Comparison of ENCODE assay signal across 13 cellular contexts in the genomic region with DNA sequence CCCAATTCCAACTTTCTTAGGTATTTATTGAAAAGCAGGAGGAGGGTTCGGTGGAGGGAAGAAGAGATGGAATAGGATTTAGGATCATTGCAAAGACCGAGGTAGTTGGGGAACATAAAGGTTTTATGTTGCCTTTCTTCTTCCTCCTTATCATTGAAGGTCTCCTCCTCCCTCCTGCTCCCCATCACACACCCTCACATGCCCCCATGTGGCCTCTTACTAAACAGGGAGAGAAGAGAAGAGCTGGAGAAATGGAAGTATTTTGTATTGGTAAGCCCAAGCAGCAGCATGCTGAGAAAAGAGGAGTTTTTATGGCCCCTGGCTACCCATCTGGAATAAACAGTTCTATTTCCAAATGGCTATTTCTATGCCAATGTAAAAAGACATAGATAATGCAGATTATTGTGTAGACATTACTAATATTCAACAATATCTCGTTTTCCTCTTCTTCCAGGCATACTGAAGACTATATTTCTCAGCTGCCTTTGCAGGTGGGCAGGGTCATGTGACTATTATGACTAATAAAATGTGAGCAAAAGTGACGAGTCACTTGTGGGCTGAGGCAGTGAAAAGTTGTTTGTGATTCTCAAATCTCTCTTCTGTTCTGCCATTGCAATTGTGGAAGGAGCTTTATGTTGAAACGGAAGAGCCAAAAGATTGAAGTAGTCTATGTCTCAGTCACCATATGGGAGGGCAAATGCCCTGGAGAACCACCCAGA. TPM values are rescaled to one million over a fixed set of nuclear protein-coding genes. Genes with fewer than 3 reads are reported as not detected.
DNase-seq lines count a peak whose midpoint lies in the region; ATAC-seq, FAIRE-seq and TF ChIP-seq lines count a peak whose summit lies in the region.
"Had no signal": no experiment of that assay in that cellular context is flagged by ENCODE, and none has a peak within 500 bp of the region (broad histone marks: within the 10 kb centered on the region; RNA-seq: fewer than 3 reads in every experiment).

No MANE protein-coding gene starts in this region.

- ATAC-seq in HG02588 (IDR thresholded peaks at IDR 0.05; ENCODE audit: unreplicated experiment) (no peak), HG03442 (IDR thresholded peaks at IDR 0.05; ENCODE audit: unreplicated experiment) (no peak), HepG2 (no peak)

- POLR2A ChIA-PET in HepG2 (lab: Yijun Ruan, JAX), result interaction anchor here (1.4 kb wide), 1 partner anchor 10 kb away, joined by 3 read pairs; no protein-coding TSS in a partner anchor

- H3K9me3 ChIP-seq in HepG2 (ENCODE audit: low read length), result no peaks in the 10 kb centered on the region

- no peak overlapping the region for H2AFZ ChIP-seq in HepG2 (ENCODE audit: low read length)

- H3K79me2 ChIP-seq in HepG2 (ENCODE audit: insufficient read depth, low read length), result no peaks in the 10 kb centered on the region

- no peaks in the 10 kb centered on the region for H4K20me1 ChIP-seq in HepG2 (ENCODE audit: insufficient read depth, low read length)

- no peak overlapping the region for H3K27ac ChIP-seq in HepG2 (ENCODE audit: extremely low read length, insufficient read depth, low read length)

- no peak for TF ChIP-seq POLR2A in HepG2 (IDR thresholded peaks at IDR 0.05; ENCODE audit: insufficient read depth in 1 of 2, low read depth in 2 of 2, low read length in 2 of 2)

- intact Hi-C loops in HepG2 (cut with micrococcal nuclease; ENCODE audit: unreplicated experiment), result no loop called here

- TF ChIP-seq RAD21 in HepG2 (CRISPR knock-in tag; IDR thresholded peaks at IDR 0.05), result no peak

- no peak overlapping the region for H3K9ac ChIP-seq in HepG2 (ENCODE audit: insufficient read depth, low read depth, low read length)

- H3K27me3 ChIP-seq in HepG2 (ENCODE audit: control insufficient read depth in 1 of 2, insufficient read depth in 2 of 2, low read length in 2 of 2), result peaks cover 2 to 8% of the 10 kb centered on the region in 2 experiments; a peak in 4 of 5 replicates

- TF ChIP-seq CTCF in HepG2 (CRISPR knock-in tag; IDR thresholded peaks at IDR 0.05), result no peak

- BruUV-seq in HepG2 (replicated peaks; lab: Mats Ljungman, UMichigan), result no TSS peak

- no peak overlapping the region for H3K4me3 ChIP-seq in HepG2 (replicated peaks in 1 of 3; ENCODE audit: insufficient read depth in 1 of 3, low read depth in 2 of 3, low read length in 3 of 3)

- peak; percentile 23 for DNase-seq in stimulated activated CD4-positive, alpha-beta T cell treated with anti-CD3 and anti-CD28 coated beads, Interleukin-4, amount 100 ng/mL, for 24 hours
- no peak for DNase-seq in stimulated activated CD4-positive, alpha-beta T cell treated with anti-CD3 and anti-CD28 coated beads, Interleukin-12 subunit alpha, Interleukin-12 subunit beta, amount 100 ng/mL, for 4 hours
- DNase-seq in OCI-M1 (lab: John Stamatoyannopoulos, UW), result peak; percentile 66
- peak; percentile 41 for DNase-seq in dermis blood vessel endothelial cell
- no peak for DNase-seq in NCI-H1048 (lab: John Stamatoyannopoulos, UW)
- DNase-seq in HepG2 (ENCODE audit: low spot score), result no peak
- DNase-seq: CD4-positive, alpha-beta T cell; immature natural killer cell; NCI-H446 treated with DMSO at 0.1 percent for 48 hours; stimulated activated naive CD4-positive, alpha-beta T cell had no signal

- in situ Hi-C loops in HepG2 (cut with HindIII; ENCODE audit: extremely low pct_ligation_motif_present, low pct_unique_long_range_greater_than_20kb), result no loop called here

- no peak overlapping the region for H3K4me2 ChIP-seq in HepG2 (ENCODE audit: low read depth, low read length)

- CTCF ChIA-PET in HepG2 (lab: Yijun Ruan, JAX; ENCODE audit: low intra/inter-chr PET ratio, low total read pairs), result no interaction called here

- 30% methylated on average over 5 of the region's 5 CpGs for WGBS in HepG2 (ENCODE audit: low lambda C conversion rate)

- H3K4me1 ChIP-seq in HepG2 (ENCODE audit: insufficient read depth, low read length), result peaks cover 11% of the 10 kb centered on the region

- no peak for FAIRE-seq in HepG2 (lab: Jason Lieb, UNC)
- FAIRE-seq: HTR-8/SVneo had no signal

- TF ChIP-seq EP300 in HepG2 (IDR thresholded peaks at IDR 0.05; ENCODE audit: low read depth in 2 of 2, low read length in 2 of 2) (no peak), HepG2 (CRISPR knock-in tag; IDR thresholded peaks at IDR 0.05; ENCODE audit: borderline replicate concordance) (no peak)

- no peaks in the 10 kb centered on the region for H3K36me3 ChIP-seq in HepG2 (replicated peaks in 1 of 2; ENCODE audit: control insufficient read depth in 1 of 2, insufficient read depth in 2 of 2, low read length in 2 of 2)

TF ChIP-seq in HepG2, 621 proteins besides CTCF, POLR2A, EP300 and RAD21:
- TF ChIP-seq SSRP1 (CRISPR knock-in tag; IDR thresholded peaks at IDR 0.05), result no peak
- TF ChIP-seq ETV6 (CRISPR knock-in tag; conservative IDR thresholded peaks at IDR 0.05), result no peak

RNA-seq across cellular contexts. Expression of a gene that starts 5.2 kb away (rescaled TPM):
- total RNA-seq in dermis blood vessel endothelial cell (12.6 and 14.0 TPM in 2 replicates), HepG2 (2016; rRNA removed; fragmentation: Illumina TruSeq; extraction: Trizol) (0.15 and 0.20 TPM in 2 replicates)
- not detected in 2 replicates for total RNA-seq in HepG2 (2016; cell fraction: cytosol; rRNA removed; fragmentation: Illumina TruSeq; extraction: Trizol; ENCODE audit: low read depth)
- total RNA-seq in HepG2 (2016; cell fraction: insoluble cytoplasmic fraction; rRNA removed; fragmentation: Illumina TruSeq; extraction: Trizol), result 0.12 and 0.24 TPM in 2 replicates
- total RNA-seq in HepG2 (2016; cell fraction: membrane; rRNA removed; fragmentation: Illumina TruSeq; extraction: Trizol), result 0.19 and 0.21 TPM in 2 replicates
- 0.19 and 0.22 TPM in 2 replicates for total RNA-seq in HepG2 (2016; cell fraction: nucleus; rRNA removed; fragmentation: Illumina TruSeq; extraction: Trizol)
- polyA plus RNA-seq in HepG2 (2011; rRNA removed), result 0.11 and 0.17 TPM in 2 replicates
- 0.24 and 0.28 TPM in 2 replicates for polyA plus RNA-seq in HepG2 (2011; cell fraction: cytosol; rRNA removed)
- polyA plus RNA-seq in HepG2 (2011; cell fraction: nucleus; rRNA removed), result 0.06 and 0.12 TPM in 2 replicates
- 0.17 and 0.24 TPM in 2 replicates for polyA plus RNA-seq in HepG2 (2012)
- polyA plus RNA-seq in HepG2 (2016; cell fraction: cytosol; fragmentation: Illumina TruSeq; extraction: Trizol; ENCODE audit: low read depth), result 0.02 TPM in 1 of 2 replicates, not detected in the other
- polyA plus RNA-seq in HepG2 (2016; cell fraction: insoluble cytoplasmic fraction; fragmentation: Illumina TruSeq; extraction: Trizol; ENCODE audit: low read depth), result 0.05 and 0.16 TPM in 2 replicates
- polyA plus RNA-seq in HepG2 (2016; cell fraction: membrane; fragmentation: Illumina TruSeq; extraction: Trizol; ENCODE audit: low read depth), result 0.05 and 0.16 TPM in 2 replicates
- polyA plus RNA-seq in HepG2 (2016; cell fraction: nucleus; fragmentation: Illumina TruSeq; extraction: Trizol; ENCODE audit: insufficient read depth, low read depth), result 0.24 TPM in 1 of 2 replicates, not detected in the other
- polyA minus RNA-seq in HepG2 (2011; rRNA and poly(A)+ RNA removed; ENCODE audit: low replicate concordance), result 2.2 and 40.9 TPM in 2 replicates
- not detected in 2 replicates for polyA minus RNA-seq in HepG2 (2011; cell fraction: cytosol; rRNA and poly(A)+ RNA removed)
- 0.37 and 0.39 TPM in 2 replicates for polyA minus RNA-seq in HepG2 (2011; cell fraction: nucleus; rRNA and poly(A)+ RNA removed)
- total RNA-seq: CD4-positive, alpha-beta T cell had no signal

RNA-seq across cellular contexts. Expression of a gene that starts 8.6 kb away (rescaled TPM):
- total RNA-seq in dermis blood vessel endothelial cell, result 49.9 and 56.8 TPM in 2 replicates
- total RNA-seq in HepG2 (2016; rRNA removed; fragmentation: Illumina TruSeq; extraction: Trizol), result 58.9 and 87.3 TPM in 2 replicates
- 21.6 and 23.6 TPM in 2 replicates for total RNA-seq in HepG2 (2016; cell fraction: cytosol; rRNA removed; fragmentation: Illumina TruSeq; extraction: Trizol; ENCODE audit: low read depth)
- 64.0 and 92.3 TPM in 2 replicates for total RNA-seq in HepG2 (2016; cell fraction: insoluble cytoplasmic fraction; rRNA removed; fragmentation: Illumina TruSeq; extraction: Trizol)
- 53.8 and 56.3 TPM in 2 replicates for total RNA-seq in HepG2 (2016; cell fraction: membrane; rRNA removed; fragmentation: Illumina TruSeq; extraction: Trizol)
- 43.7 and 47.1 TPM in 2 replicates for total RNA-seq in HepG2 (2016; cell fraction: nucleus; rRNA removed; fragmentation: Illumina TruSeq; extraction: Trizol)
- polyA plus RNA-seq in HepG2 (2011; rRNA removed), result 52.0 and 62.3 TPM in 2 replicates
- 41.9 and 51.7 TPM in 2 replicates for polyA plus RNA-seq in HepG2 (2011; cell fraction: cytosol; rRNA removed)
- 30.6 and 34.3 TPM in 2 replicates for polyA plus RNA-seq in HepG2 (2011; cell fraction: nucleus; rRNA removed)
- polyA plus RNA-seq in HepG2 (2012), result 43.5 and 57.9 TPM in 2 replicates
- 12.7 and 14.9 TPM in 2 replicates for polyA plus RNA-seq in HepG2 (2016; cell fraction: cytosol; fragmentation: Illumina TruSeq; extraction: Trizol; ENCODE audit: low read depth)
- 77.8 and 78.4 TPM in 2 replicates for polyA plus RNA-seq in HepG2 (2016; cell fraction: insoluble cytoplasmic fraction; fragmentation: Illumina TruSeq; extraction: Trizol; ENCODE audit: low read depth)
- 35.6 and 35.9 TPM in 2 replicates for polyA plus RNA-seq in HepG2 (2016; cell fraction: membrane; fragmentation: Illumina TruSeq; extraction: Trizol; ENCODE audit: low read depth)
- 47.7 and 49.8 TPM in 2 replicates for polyA plus RNA-seq in HepG2 (2016; cell fraction: nucleus; fragmentation: Illumina TruSeq; extraction: Trizol; ENCODE audit: insufficient read depth, low read depth)
- polyA minus RNA-seq in HepG2 (2011; rRNA and poly(A)+ RNA removed; ENCODE audit: low replicate concordance), result 60.5 and 98.2 TPM in 2 replicates
- polyA minus RNA-seq in HepG2 (2011; cell fraction: cytosol; rRNA and poly(A)+ RNA removed), result 40.2 and 44.5 TPM in 2 replicates
- polyA minus RNA-seq in HepG2 (2011; cell fraction: nucleus; rRNA and poly(A)+ RNA removed), result 128 and 137 TPM in 2 replicates

Comparison
In these comparisons a context has a peak if more than half of its experiments do, and no peak if none do; other contexts are left out.
1. DNase-seq: peak in stimulated activated CD4-positive, alpha-beta T cell treated with anti-CD3 and anti-CD28 coated beads, Interleukin-4, amount 100 ng/mL, for 24 hours (single experiment), OCI-M1 (single experiment) and dermis blood vessel endothelial cell (single experiment); none in stimulated activated CD4-positive, alpha-beta T cell treated with anti-CD3 and anti-CD28 coated beads, Interleukin-12 subunit alpha, Interleukin-12 subunit beta, amount 100 ng/mL, for 4 hours (single experiment), NCI-H1048 (single experiment) and HepG2 (single experiment).
2. RNA of a gene that starts 5.2 kb away (total RNA-seq): 12.6 to 14.0 TPM in dermis blood vessel endothelial cell; 0.12 to 0.24 TPM in HepG2; every median in the first group is over 10 times any median in the second.